Comparison of ENCODE assay signal across 1 cellular context in genomic region chr1:109392788-109393580, GRCh38.
TF ChIP-seq lines count a peak whose summit lies in the region.

No MANE protein-coding gene starts in this region.

TF ChIP-seq in liver, 16 proteins besides CTCF, POLR2A, EP300 and RAD21 (continued from another document):
- peak; percentile 37 to 75 for TF ChIP-seq HNF4A (conservative IDR thresholded peaks at IDR 0.05)
- TF ChIP-seq TAF1 (conservative IDR thresholded peaks at IDR 0.05), result no peak
TF ChIP-seq in liver: peak in this region for 6.
